ENCODE assay signal across 8 cellular contexts in the genomic region with DNA sequence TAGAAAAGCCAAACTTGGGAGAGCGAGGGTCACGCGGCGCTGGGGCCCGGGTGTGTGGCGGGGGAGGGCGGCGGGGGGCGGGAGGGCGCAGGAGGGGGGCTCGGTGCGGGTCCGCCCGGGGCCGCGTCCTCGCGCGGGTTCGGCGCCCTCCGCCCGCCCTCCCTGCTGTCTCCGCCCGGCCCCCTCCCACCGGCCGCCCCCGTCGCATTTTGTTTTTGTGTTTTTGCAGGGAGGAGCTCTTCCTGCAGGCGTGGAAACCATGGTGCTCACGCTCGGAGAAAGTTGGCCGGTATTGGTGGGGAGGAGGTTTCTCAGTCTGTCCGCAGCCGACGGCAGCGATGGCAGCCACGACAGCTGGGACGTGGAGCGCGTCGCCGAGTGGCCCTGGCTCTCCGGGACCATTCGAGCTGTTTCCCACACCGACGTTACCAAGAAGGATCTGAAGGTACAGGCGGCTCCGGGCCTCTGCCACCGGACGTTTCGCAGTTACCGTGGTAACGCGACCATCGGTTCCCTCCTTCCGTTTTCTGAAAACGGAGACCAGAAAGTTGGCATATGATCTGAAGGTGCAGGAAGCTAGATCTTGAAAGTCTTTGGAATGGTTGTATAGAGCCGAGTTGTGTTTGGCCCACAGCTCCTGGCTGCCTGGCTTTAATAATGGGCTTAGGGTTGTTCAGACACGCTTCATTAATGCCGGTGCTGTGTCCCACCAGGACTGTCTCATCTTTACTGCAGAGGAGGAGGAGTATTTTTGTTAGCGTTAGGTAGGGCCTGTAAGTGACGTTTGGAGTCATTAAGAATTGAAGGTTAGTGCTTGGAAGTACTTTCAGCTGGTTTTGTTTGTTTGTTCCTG. TPM values are rescaled to one million over a fixed set of nuclear protein-coding genes. Genes with fewer than 3 reads are reported as not detected.
DNase-seq lines count a peak whose midpoint lies in the region; ATAC-seq and TF ChIP-seq lines count a peak whose summit lies in the region.

No MANE protein-coding gene starts in this region.

- peaks cover 50% of the 10 kb centered on the region for H3K4me1 Mint-ChIP-seq in activated CD8-positive, alpha-beta T cell treated with anti-CD3 and anti-CD28 coated beads for 36 hours (ENCODE audit: low read depth)

- ATAC-seq in activated CD8-positive, alpha-beta T cell treated with anti-CD3 and anti-CD28 coated beads for 36 hours, result peak; percentile 1
- peak; percentile 2 to 11 for ATAC-seq in lower lobe of right lung
- ATAC-seq in GM19463 (IDR thresholded peaks at IDR 0.05; ENCODE audit: unreplicated experiment), result no peak

- H3K27me3 Mint-ChIP-seq in activated CD8-positive, alpha-beta T cell treated with anti-CD3 and anti-CD28 coated beads for 36 hours, result no peaks in the 10 kb centered on the region

- H3K9me3 Mint-ChIP-seq in activated CD8-positive, alpha-beta T cell treated with anti-CD3 and anti-CD28 coated beads for 36 hours, result peaks cover 15% of the 10 kb centered on the region

- H3K4me1 ChIP-seq in HEK293 (ENCODE audit: control insufficient read depth, insufficient read depth, low read length) (no peaks in the 10 kb centered on the region), lower lobe of right lung (peaks cover 45% of the 10 kb centered on the region)

- peak overlapping the region; percentile 94 for H3K4me3 Mint-ChIP-seq in activated CD8-positive, alpha-beta T cell treated with anti-CD3 and anti-CD28 coated beads for 36 hours

- H3K9me3 ChIP-seq in HEK293 (ENCODE audit: control insufficient read depth, insufficient read depth, low read depth, low read length) (no peaks in the 10 kb centered on the region), lower lobe of right lung (peaks cover 19% of the 10 kb centered on the region)

- POLR2A ChIA-PET in HEK293 (lab: Yijun Ruan, JAX), result interaction anchor here (0.8 to 2.8 kb wide), 15 partner anchors 8 to 263 kb away, joined by 3 to 18 read pairs (median 5); a partner anchor contains a TSS
- POLR2A ChIA-PET in activated CD8-positive, alpha-beta T cell treated with anti-CD3 and anti-CD28 coated beads for 36 hours (lab: Charles Lee), result interaction anchor here (0.8 to 2.5 kb wide), 10 partner anchors 26 to 353 kb away, joined by 3 to 10 read pairs (median 4); a partner anchor contains a TSS

- H3K27ac ChIP-seq in HEK293 (ENCODE audit: extremely low read depth, low read depth, low read length) (peak overlapping the region; percentile 93), lower lobe of right lung (peak overlapping the region; percentile 97)

- peak overlapping the region; percentile 96 for H3K27ac Mint-ChIP-seq in activated CD8-positive, alpha-beta T cell treated with anti-CD3 and anti-CD28 coated beads for 36 hours

- H3K27me3 ChIP-seq in lower lobe of right lung (ENCODE audit: low read depth), result no peaks in the 10 kb centered on the region

- TF ChIP-seq CTCF in HEK293 (tag by site-specific recombination; IDR thresholded peaks at IDR 0.05) (no peak), lower lobe of right lung (IDR thresholded peaks at IDR 0.05) (no peak)
- TF ChIP-seq CTCF in activated CD8-positive, alpha-beta T cell treated with anti-CD3 and anti-CD28 coated beads for 36 hours (IDR thresholded peaks at IDR 0.05), result no peak

- H3K4me3 ChIP-seq in HEK293 (ENCODE audit: low read depth, low read length), result peak overlapping the region; percentile 87
- H3K4me3 ChIP-seq in lower lobe of right lung, result peak overlapping the region; percentile 86

- H3K36me3 ChIP-seq in HEK293 (ENCODE audit: control insufficient read depth in 2 of 2, insufficient read depth in 1 of 2, low read length in 2 of 2) (peaks cover 7 to 34% of the 10 kb centered on the region in 2 experiments; a peak in 2 of 3 replicates), lower lobe of right lung (peaks cover 40% of the 10 kb centered on the region)

- in situ Hi-C loops in G401 (cut with HindIII; ENCODE audit: low sequenced_read_pairs), result no loop called here

- peak; percentile 53 for DNase-seq in G401 (ENCODE audit: low spot score)
- DNase-seq in NCI-H2227 treated with DMSO at 0.1 percent for 48 hours (lab: John Stamatoyannopoulos, UW), result peak; percentile 29
- peak; percentile 73 for DNase-seq in activated CD8-positive, alpha-beta T cell treated with anti-CD3 and anti-CD28 coated beads for 36 hours
- peak; percentile 63 for DNase-seq in ecto neural progenitor cell (ENCODE audit: low spot score)
- DNase-seq in lower lobe of right lung, result peak; percentile 76
- DNase-seq in stimulated activated CD4-positive, alpha-beta T cell treated with anti-CD3 and anti-CD28 coated beads, TNF-alpha, amount 100 ng/mL, for 4 hours (ENCODE audit: low read depth in 3 of 3), result peak; percentile 41 to 53 (median 46)

- intact Hi-C loops in activated CD8-positive, alpha-beta T cell treated with anti-CD3 and anti-CD28 coated beads for 36 hours (cut with micrococcal nuclease), result loop anchor here (5.0 kb wide), 1 partner anchor 245 kb away; a partner anchor contains a TSS
- intact Hi-C loops in lower lobe of right lung (cut with DNase I), result no loop called here

- peaks cover 67% of the 10 kb centered on the region for H3K36me3 Mint-ChIP-seq in activated CD8-positive, alpha-beta T cell treated with anti-CD3 and anti-CD28 coated beads for 36 hours (ENCODE audit: low read depth)

- CTCF ChIA-PET in HEK293 (lab: Yijun Ruan, JAX), result interaction anchor here (1.0 to 2.2 kb wide), 3 partner anchors 46 to 159 kb away, joined by 3 to 5 read pairs (median 3); no protein-coding TSS in a partner anchor
- CTCF ChIA-PET in activated CD8-positive, alpha-beta T cell treated with anti-CD3 and anti-CD28 coated beads for 36 hours (lab: Charles Lee), result interaction anchor here (0.5 to 2.3 kb wide), 7 partner anchors 9 to 240 kb away, joined by 3 to 10 read pairs (median 5); no protein-coding TSS in a partner anchor

TF ChIP-seq in HEK293, 187 proteins besides CTCF, POLR2A, EP300 and RAD21 (continues in another document):
- TF ChIP-seq ZFP69B (tag by site-specific recombination; IDR thresholded peaks at IDR 0.05) (no peak), SCRT2 (tag by site-specific recombination; IDR thresholded peaks at IDR 0.05) (no peak), ZFP3 (tag by site-specific recombination; IDR thresholded peaks at IDR 0.05; ENCODE audit: low read depth) (no peak), ZNF146 (tag by site-specific recombination; IDR thresholded peaks at IDR 0.05) (no peak), ZNF214 (tag by site-specific recombination; IDR thresholded peaks at IDR 0.05; ENCODE audit: borderline replicate concordance) (no peak), ZNF677 (tag by site-specific recombination; IDR thresholded peaks at IDR 0.05) (no peak), ZNF132 (tag by site-specific recombination; IDR thresholded peaks at IDR 0.05; ENCODE audit: borderline replicate concordance) (no peak), ZNF610 (tag by site-specific recombination; IDR thresholded peaks at IDR 0.05; ENCODE audit: borderline replicate concordance) (no peak), ZBTB20 (tag by site-specific recombination; IDR thresholded peaks at IDR 0.05) (peak; percentile 39; the same call in 1 of the 2 replicates)
- TF ChIP-seq, protein P1, sequence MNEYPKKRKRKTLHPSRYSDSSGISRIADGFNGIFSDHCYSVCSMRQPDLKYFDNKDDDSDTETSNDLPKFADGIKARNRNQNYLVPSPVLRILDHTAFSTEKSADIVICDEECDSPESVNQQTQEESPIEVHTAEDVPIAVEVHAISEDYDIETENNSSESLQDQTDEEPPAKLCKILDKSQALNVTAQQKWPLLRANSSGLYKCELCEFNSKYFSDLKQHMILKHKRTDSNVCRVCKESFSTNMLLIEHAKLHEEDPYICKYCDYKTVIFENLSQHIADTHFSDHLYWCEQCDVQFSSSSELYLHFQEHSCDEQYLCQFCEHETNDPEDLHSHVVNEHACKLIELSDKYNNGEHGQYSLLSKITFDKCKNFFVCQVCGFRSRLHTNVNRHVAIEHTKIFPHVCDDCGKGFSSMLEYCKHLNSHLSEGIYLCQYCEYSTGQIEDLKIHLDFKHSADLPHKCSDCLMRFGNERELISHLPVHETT (tag by site-specific recombination; IDR thresholded peaks at IDR 0.05), result no peak
- TF ChIP-seq, protein P2, sequence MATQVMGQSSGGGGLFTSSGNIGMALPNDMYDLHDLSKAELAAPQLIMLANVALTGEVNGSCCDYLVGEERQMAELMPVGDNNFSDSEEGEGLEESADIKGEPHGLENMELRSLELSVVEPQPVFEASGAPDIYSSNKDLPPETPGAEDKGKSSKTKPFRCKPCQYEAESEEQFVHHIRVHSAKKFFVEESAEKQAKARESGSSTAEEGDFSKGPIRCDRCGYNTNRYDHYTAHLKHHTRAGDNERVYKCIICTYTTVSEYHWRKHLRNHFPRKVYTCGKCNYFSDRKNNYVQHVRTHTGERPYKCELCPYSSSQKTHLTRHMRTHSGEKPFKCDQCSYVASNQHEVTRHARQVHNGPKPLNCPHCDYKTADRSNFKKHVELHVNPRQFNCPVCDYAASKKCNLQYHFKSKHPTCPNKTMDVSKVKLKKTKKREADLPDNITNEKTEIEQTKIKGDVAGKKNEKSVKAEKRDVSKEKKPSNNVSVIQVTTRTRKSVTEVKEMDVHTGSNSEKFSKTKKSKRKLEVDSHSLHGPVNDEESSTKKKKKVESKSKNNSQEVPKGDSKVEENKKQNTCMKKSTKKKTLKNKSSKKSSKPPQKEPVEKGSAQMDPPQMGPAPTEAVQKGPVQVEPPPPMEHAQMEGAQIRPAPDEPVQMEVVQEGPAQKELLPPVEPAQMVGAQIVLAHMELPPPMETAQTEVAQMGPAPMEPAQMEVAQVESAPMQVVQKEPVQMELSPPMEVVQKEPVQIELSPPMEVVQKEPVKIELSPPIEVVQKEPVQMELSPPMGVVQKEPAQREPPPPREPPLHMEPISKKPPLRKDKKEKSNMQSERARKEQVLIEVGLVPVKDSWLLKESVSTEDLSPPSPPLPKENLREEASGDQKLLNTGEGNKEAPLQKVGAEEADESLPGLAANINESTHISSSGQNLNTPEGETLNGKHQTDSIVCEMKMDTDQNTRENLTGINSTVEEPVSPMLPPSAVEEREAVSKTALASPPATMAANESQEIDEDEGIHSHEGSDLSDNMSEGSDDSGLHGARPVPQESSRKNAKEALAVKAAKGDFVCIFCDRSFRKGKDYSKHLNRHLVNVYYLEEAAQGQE (tag by site-specific recombination; IDR thresholded peaks at IDR 0.05), result no peak

RNA-seq across cellular contexts. Expression of a gene that starts 0.8 kb away (rescaled TPM):
- total RNA-seq in G401 (2014; rRNA removed; shearing (Covaris generic)), result 31.9 and 53.2 TPM in 2 replicates
- 100 to 1,000 TPM; 107 to 114 TPM for total RNA-seq in activated CD8-positive, alpha-beta T cell treated with anti-CD3 and anti-CD28 coated beads for 36 hours
- total RNA-seq in lower lobe of right lung, result 55.8 TPM
